Comparison of ENCODE assay signal across 8 cellular contexts in the genomic region with DNA sequence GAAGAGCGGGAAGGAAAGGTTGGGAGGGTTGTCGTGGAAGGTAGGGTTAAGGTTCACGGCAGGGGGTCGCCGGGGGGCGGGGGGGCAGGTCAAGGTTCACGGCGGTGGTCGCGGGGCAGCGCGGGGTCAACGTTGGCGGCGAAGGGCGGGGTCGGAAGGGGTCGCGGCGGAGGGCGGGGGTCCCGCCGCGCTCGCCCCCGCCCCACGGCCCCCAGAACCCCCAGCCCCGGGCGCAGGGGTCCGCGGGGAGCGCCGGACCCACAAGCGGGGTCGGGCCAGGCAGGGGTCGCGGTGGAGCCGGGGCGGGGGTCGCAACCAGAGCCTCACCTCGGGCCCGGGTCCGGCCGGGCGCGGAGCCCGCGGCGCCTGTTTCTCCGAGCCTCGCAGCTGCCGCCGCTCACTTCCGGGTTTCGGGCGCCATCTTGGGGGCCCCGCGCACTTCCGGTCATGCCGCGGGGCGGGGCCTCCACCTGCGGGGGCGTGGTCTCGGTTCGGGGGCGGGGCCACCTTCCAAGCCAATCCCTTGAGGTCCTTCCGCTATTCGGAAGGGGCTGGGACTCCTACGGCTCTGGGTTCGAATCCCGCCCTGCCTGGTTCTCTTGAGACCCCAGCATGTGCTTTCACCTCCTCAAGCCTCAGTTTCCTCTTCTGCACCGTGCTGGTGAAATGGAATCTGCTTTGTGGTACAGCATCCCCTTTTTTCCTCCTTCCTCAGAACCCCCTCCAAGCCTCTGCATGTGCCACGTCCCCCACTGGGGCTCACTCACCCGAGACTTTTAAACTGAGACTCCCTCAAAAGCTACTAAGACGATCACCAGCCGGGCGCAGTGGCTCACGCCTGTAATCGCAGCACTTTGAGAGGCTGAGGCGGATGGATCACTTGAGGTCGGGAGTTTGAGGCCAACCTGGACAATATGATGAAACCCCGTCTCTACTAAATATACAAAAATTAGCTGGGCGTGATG. TPM values are rescaled to one million over a fixed set of nuclear protein-coding genes. Genes with fewer than 3 reads are reported as not detected.
DNase-seq lines count a peak whose midpoint lies in the region; ATAC-seq, FAIRE-seq and TF ChIP-seq lines count a peak whose summit lies in the region.

A gene with protein sequence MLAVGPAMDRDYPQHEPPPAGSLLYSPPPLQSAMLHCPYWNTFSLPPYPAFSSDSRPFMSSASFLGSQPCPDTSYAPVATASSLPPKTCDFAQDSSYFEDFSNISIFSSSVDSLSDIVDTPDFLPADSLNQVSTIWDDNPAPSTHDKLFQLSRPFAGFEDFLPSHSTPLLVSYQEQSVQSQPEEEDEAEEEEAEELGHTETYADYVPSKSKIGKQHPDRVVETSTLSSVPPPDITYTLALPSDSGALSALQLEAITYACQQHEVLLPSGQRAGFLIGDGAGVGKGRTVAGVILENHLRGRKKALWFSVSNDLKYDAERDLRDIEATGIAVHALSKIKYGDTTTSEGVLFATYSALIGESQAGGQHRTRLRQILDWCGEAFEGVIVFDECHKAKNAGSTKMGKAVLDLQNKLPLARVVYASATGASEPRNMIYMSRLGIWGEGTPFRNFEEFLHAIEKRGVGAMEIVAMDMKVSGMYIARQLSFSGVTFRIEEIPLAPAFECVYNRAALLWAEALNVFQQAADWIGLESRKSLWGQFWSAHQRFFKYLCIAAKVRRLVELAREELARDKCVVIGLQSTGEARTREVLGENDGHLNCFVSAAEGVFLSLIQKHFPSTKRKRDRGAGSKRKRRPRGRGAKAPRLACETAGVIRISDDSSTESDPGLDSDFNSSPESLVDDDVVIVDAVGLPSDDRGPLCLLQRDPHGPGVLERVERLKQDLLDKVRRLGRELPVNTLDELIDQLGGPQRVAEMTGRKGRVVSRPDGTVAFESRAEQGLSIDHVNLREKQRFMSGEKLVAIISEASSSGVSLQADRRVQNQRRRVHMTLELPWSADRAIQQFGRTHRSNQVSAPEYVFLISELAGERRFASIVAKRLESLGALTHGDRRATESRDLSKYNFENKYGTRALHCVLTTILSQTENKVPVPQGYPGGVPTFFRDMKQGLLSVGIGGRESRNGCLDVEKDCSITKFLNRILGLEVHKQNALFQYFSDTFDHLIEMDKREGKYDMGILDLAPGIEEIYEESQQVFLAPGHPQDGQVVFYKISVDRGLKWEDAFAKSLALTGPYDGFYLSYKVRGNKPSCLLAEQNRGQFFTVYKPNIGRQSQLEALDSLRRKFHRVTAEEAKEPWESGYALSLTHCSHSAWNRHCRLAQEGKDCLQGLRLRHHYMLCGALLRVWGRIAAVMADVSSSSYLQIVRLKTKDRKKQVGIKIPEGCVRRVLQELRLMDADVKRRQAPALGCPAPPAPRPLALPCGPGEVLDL (N-terminal part only) (minus strand): TSS at position 424 of the 965 bp plus-strand sequence. CDS start 19,992 bp downstream, outside the sequence.

- CTCF ChIA-PET in SK-N-SH (lab: Yijun Ruan, JAX) = interaction anchor here (0.6 to 4.5 kb wide), 3 partner anchors 20 to 70 kb away, joined by 3 to 23 read pairs (median 5); no protein-coding TSS in a partner anchor
- CTCF ChIA-PET in activated naive CD4-positive, alpha-beta T cell treated with anti-CD3 and anti-CD28 coated beads for 36 hours (lab: Charles Lee) = interaction anchor here (1.0 to 1.2 kb wide), 2 partner anchors 92 to 109 kb away, joined by 3 to 4 read pairs; no protein-coding TSS in a partner anchor

- DNase-seq in C1 segment of cervical spinal cord (lab: John Stamatoyannopoulos, UW) (peak in 13 of 14 donors; percentile 16 to 85 (median 68)), MM.1S (peak; percentile 94), SK-N-SH (peak; percentile 100), frontal cortex (ENCODE audit: low spot score in 2 of 2) (peak; percentile 99 to 100)
- DNase-seq in activated naive CD4-positive, alpha-beta T cell treated with anti-CD3 and anti-CD28 coated beads for 36 hours = peak; percentile 96

- H3K4me3 ChIP-seq in MM.1S (ENCODE audit: low read length) (peak within 1 kb of the TSS; percentile 98), SK-N-SH (ENCODE audit: low read depth in 2 of 2, low read length in 1 of 2) (peak within 1 kb of the TSS; percentile 69 to 84), neutrophil (ENCODE audit: low read depth in 1 of 2, low read length in 1 of 2) (peak within 1 kb of the TSS; percentile 90 to 92)

- H3K27me3 ChIP-seq in MM.1S (replicated peaks; ENCODE audit: insufficient read depth, low read length) (no peaks in the 10 kb centered on the region), SK-N-SH (ENCODE audit: insufficient read depth) (no peaks in the 10 kb centered on the region), neutrophil (no peaks in the 10 kb centered on the region)

- H3K4me3 Mint-ChIP-seq in activated naive CD4-positive, alpha-beta T cell treated with anti-CD3 and anti-CD28 coated beads for 36 hours = peak within 1 kb of the TSS; percentile 87

- H3K36me3 ChIP-seq in MM.1S (replicated peaks; ENCODE audit: insufficient read depth, low read length) (no peaks in the 10 kb centered on the region), SK-N-SH (replicated peaks in 1 of 2; ENCODE audit: control insufficient read depth in 1 of 2, insufficient read depth in 2 of 2, low read length in 1 of 2) (no peaks in the 10 kb centered on the region), neutrophil (peaks cover 18% of the 10 kb centered on the region)

- peak within 1 kb of the TSS; percentile 82 for H2AFZ ChIP-seq in MM.1S (ENCODE audit: low read length)
- H2AFZ ChIP-seq in SK-N-SH (ENCODE audit: low read depth) = peak within 1 kb of the TSS; percentile 75; the same call in 1 of the 2 replicates

- no peaks in the 10 kb centered on the region for H3K9me3 Mint-ChIP-seq in activated naive CD4-positive, alpha-beta T cell treated with anti-CD3 and anti-CD28 coated beads for 36 hours

- H3K9me2 ChIP-seq in MM.1S (replicated peaks; ENCODE audit: insufficient read depth, low read length) (no peaks in the 10 kb centered on the region), SK-N-SH (no peaks in the 10 kb centered on the region)

- intact Hi-C loops in activated naive CD4-positive, alpha-beta T cell treated with anti-CD3 and anti-CD28 coated beads for 36 hours (cut with micrococcal nuclease) = loop anchor here (1.0 kb wide), 2 partner anchors 15 to 42 kb away; no protein-coding TSS in a partner anchor

- H3K36me3 Mint-ChIP-seq in activated naive CD4-positive, alpha-beta T cell treated with anti-CD3 and anti-CD28 coated beads for 36 hours (ENCODE audit: low read depth) = no peaks in the 10 kb centered on the region

- TF ChIP-seq EP300 in SK-N-SH (IDR thresholded peaks at IDR 0.05; ENCODE audit: borderline replicate concordance in 1 of 2, low read depth in 1 of 2, low read length in 1 of 2) = no peak

- FAIRE-seq in frontal cortex (lab: Jason Lieb, UNC) = no peak

- no peak for TF ChIP-seq RAD21 in SK-N-SH (IDR thresholded peaks at IDR 0.05; ENCODE audit: low read length)

- H3K27me3 Mint-ChIP-seq in activated naive CD4-positive, alpha-beta T cell treated with anti-CD3 and anti-CD28 coated beads for 36 hours (ENCODE audit: low read depth) = no peaks in the 10 kb centered on the region

- peak; percentile 62 for ATAC-seq in GM21423 (IDR thresholded peaks at IDR 0.05; ENCODE audit: unreplicated experiment)

- H4K20me1 ChIP-seq in MM.1S (ENCODE audit: insufficient read depth, low read length) (no peaks in the 10 kb centered on the region), SK-N-SH (ENCODE audit: insufficient read depth) (peaks cover 4% of the 10 kb centered on the region; the same call in 1 of the 2 replicates)

- no peaks in the 10 kb centered on the region for H3F3A ChIP-seq in MM.1S (ENCODE audit: insufficient read depth, low read length)
- peaks cover 14% of the 10 kb centered on the region for H3F3A ChIP-seq in SK-N-SH (replicated peaks; ENCODE audit: insufficient read depth)

- no peak for TF ChIP-seq CTCF in MM.1S (IDR thresholded peaks at IDR 0.05; ENCODE audit: low read length)
- TF ChIP-seq CTCF in SK-N-SH (IDR thresholded peaks at IDR 0.05) = no peak
- no peak for TF ChIP-seq CTCF in neutrophil (IDR thresholded peaks at IDR 0.05)
- no peak for TF ChIP-seq CTCF in subcutaneous adipose tissue (IDR thresholded peaks at IDR 0.05; ENCODE audit: low read depth)

- H3K4me1 ChIP-seq in MM.1S (ENCODE audit: low read length) (no peaks in the 10 kb centered on the region), SK-N-SH (ENCODE audit: control insufficient read depth in 1 of 2, insufficient read depth in 2 of 2, low read depth in 1 of 2, low read length in 1 of 2) (peaks cover 26 to 32% of the 10 kb centered on the region in 2 experiments; a peak in 3 of 4 replicates), neutrophil (ENCODE audit: control insufficient read depth in 1 of 2, insufficient read depth in 1 of 2, low read depth in 1 of 2, low read length in 1 of 2) (peaks cover 40 to 41% of the 10 kb centered on the region in 2 experiments)

- H3K27ac ChIP-seq in MM.1S (ENCODE audit: low read length) (no peak within 1 kb of the TSS), SK-N-SH (ENCODE audit: low read depth in 2 of 2, low read length in 1 of 2) (peak within 1 kb of the TSS; percentile 57 to 69), neutrophil (peak within 1 kb of the TSS; percentile 98)

- H3K27ac Mint-ChIP-seq in activated naive CD4-positive, alpha-beta T cell treated with anti-CD3 and anti-CD28 coated beads for 36 hours = peak within 1 kb of the TSS; percentile 89

- WGBS in SK-N-SH (ENCODE audit: low lambda C conversion rate) = 43% methylated on average over 22 of the region's 84 CpGs

- H3K9ac ChIP-seq in MM.1S (ENCODE audit: low read length) (peak within 1 kb of the TSS; percentile 91), SK-N-SH (peak within 1 kb of the TSS; percentile 87)

- H3K79me2 ChIP-seq in MM.1S (ENCODE audit: low read length) (peaks cover 46% of the 10 kb centered on the region), SK-N-SH (ENCODE audit: insufficient read depth) (peaks cover 55% of the 10 kb centered on the region)

- no peaks in the 10 kb centered on the region for H3K9me3 ChIP-seq in MM.1S (replicated peaks; ENCODE audit: insufficient read depth, low read length)
- H3K9me3 ChIP-seq in SK-N-SH = no peaks in the 10 kb centered on the region
- no peaks in the 10 kb centered on the region for H3K9me3 ChIP-seq in neutrophil

- H3K4me1 Mint-ChIP-seq in activated naive CD4-positive, alpha-beta T cell treated with anti-CD3 and anti-CD28 coated beads for 36 hours (ENCODE audit: low read depth) = peaks cover 38% of the 10 kb centered on the region

- H3K4me2 ChIP-seq in MM.1S (ENCODE audit: low read depth, low read length) = peak within 1 kb of the TSS; percentile 97
- peak within 1 kb of the TSS; percentile 99 for H3K4me2 ChIP-seq in SK-N-SH

- POLR2A ChIA-PET in SK-N-SH (lab: Yijun Ruan, JAX) = interaction anchor here (0.6 to 1.3 kb wide), 2 partner anchors 15 to 103 kb away, joined by 4 to 5 read pairs; no protein-coding TSS in a partner anchor

TF ChIP-seq in SK-N-SH, 30 proteins besides CTCF, POLR2A, EP300 and RAD21 (continues in another document):
- no peak for TF ChIP-seq TEAD4 (IDR thresholded peaks at IDR 0.05; ENCODE audit: borderline replicate concordance, insufficient read depth)

RNA-seq across cellular contexts. Expression of the gene that starts here (rescaled TPM):
- 15.7 and 18.3 TPM in 2 replicates for polyA plus RNA-seq in SK-N-SH (2012; rRNA removed)
- polyA plus RNA-seq in SK-N-SH (2012; cell fraction: cytosol; rRNA removed) = 4.5 and 9.3 TPM in 2 replicates
- polyA plus RNA-seq in SK-N-SH (2012; cell fraction: nucleus; rRNA removed) = 69.0 and 70.1 TPM in 2 replicates
- total RNA-seq in activated naive CD4-positive, alpha-beta T cell treated with anti-CD3 and anti-CD28 coated beads for 36 hours = 100 to 1,000 TPM; 112 to 117 TPM
- 4.1 TPM for total RNA-seq in frontal cortex
- total RNA-seq in subcutaneous adipose tissue = 10 to 100 TPM; 13.4 to 51.2 (median 19.1) TPM
